1 cellular context compared by ENCODE assay signal in genomic region chr12:31002999-31003398, GRCh38.
TF ChIP-seq lines count a peak whose summit lies in the region.

No MANE protein-coding gene starts in this region.

TF ChIP-seq in GM12878, 131 proteins besides CTCF, POLR2A, EP300 and RAD21 (continued from another document):
- no peak for TF ChIP-seq PRDM15 (CRISPR knock-in tag; IDR thresholded peaks at IDR 0.05)
- no peak for TF ChIP-seq RFX5 (IDR thresholded peaks at IDR 0.05; ENCODE audit: low read depth, low read length)
- no peak for TF ChIP-seq USF2 (IDR thresholded peaks at IDR 0.05; ENCODE audit: borderline replicate concordance, low read depth, low read length)
- TF ChIP-seq SMC3 (IDR thresholded peaks at IDR 0.05; ENCODE audit: borderline replicate concordance, low read length) = no peak
- TF ChIP-seq MEF2A (IDR thresholded peaks at IDR 0.05; ENCODE audit: insufficient read depth, low read depth, low read length) = no peak
- TF ChIP-seq SIX5 (IDR thresholded peaks at IDR 0.05; ENCODE audit: low read depth, low read length, severe bottlenecking) = no peak
- TF ChIP-seq ASH2L (IDR thresholded peaks at IDR 0.05; ENCODE audit: borderline replicate concordance, low read depth) = no peak
